ENCODE assay signal across 1 cellular context in the genomic region with DNA sequence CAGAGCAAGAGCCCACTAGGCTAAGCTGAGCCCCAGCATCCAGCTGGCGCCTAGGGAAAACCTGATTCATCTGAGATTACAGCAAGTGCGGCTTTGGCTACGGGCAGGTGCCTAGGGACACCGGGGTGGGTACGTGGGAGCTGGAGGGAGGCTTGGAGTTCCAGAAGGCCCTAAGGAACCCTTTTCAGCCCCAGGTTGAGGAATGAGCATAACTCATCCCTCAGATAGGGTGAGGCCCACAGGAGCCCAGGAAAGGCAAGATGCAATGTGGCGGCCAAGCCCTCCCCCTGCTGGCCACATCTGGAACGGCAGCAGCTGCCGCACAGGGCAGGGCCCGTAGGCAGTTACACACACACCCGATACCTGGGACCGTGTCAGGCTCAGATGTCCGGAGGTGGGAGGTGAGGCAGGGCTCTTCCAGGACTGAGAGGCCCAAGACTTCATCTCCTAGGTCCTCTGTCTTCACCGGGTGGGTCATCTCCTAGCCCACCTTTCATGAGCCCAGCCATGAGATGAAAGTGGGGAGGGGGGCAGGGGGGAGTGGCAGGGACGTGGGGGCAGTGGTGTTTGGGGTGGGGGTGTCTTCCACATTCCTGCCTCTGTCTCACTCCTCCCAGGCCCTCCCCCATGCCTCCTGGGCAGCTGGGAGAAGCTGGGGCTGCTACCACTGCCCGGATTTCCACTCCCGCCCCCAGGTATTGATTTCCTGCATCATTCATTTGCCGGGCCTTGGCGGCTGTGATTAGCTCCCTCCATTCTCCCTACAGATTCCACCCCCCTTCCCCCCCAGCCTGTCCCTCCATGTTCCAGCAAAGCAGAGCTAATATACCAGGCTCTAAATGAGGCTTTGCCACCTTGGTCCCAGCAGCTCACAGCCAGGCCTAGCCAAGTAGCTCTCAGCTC.
TF ChIP-seq lines count a peak whose summit lies in the region.

No MANE protein-coding gene starts in this region.

TF ChIP-seq in HCT116, 20 proteins besides CTCF, POLR2A, EP300 and RAD21 (continued from another document):
- TF ChIP-seq EGR1 (IDR thresholded peaks at IDR 0.05; ENCODE audit: low read depth): peak; percentile 62; the same call in 1 of the 2 replicates
- no peak for TF ChIP-seq ZNF274 (IDR thresholded peaks at IDR 0.05; ENCODE audit: low read depth, low read length)
- no peak for TF ChIP-seq SP1 (IDR thresholded peaks at IDR 0.05; ENCODE audit: low read depth)
- TF ChIP-seq ELF1 (IDR thresholded peaks at IDR 0.05; ENCODE audit: borderline replicate concordance, low read depth): no peak
- TF ChIP-seq, protein P1, sequence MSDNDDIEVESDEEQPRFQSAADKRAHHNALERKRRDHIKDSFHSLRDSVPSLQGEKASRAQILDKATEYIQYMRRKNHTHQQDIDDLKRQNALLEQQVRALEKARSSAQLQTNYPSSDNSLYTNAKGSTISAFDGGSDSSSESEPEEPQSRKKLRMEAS (IDR thresholded peaks at IDR 0.05): no peak
- no peak for TF ChIP-seq SRF (IDR thresholded peaks at IDR 0.05; ENCODE audit: low read depth)
- TF ChIP-seq JUND (IDR thresholded peaks at IDR 0.05): no peak
- TF ChIP-seq, protein P2, sequence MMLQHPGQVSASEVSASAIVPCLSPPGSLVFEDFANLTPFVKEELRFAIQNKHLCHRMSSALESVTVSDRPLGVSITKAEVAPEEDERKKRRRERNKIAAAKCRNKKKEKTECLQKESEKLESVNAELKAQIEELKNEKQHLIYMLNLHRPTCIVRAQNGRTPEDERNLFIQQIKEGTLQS (IDR thresholded peaks at IDR 0.05): no peak
- TF ChIP-seq YY1 (IDR thresholded peaks at IDR 0.05; ENCODE audit: extremely low read depth, insufficient replicate concordance, low read depth, low read length): peak; percentile 19
- no peak for TF ChIP-seq SIN3A (IDR thresholded peaks at IDR 0.05; ENCODE audit: low read depth)
- TF ChIP-seq, protein P3, sequence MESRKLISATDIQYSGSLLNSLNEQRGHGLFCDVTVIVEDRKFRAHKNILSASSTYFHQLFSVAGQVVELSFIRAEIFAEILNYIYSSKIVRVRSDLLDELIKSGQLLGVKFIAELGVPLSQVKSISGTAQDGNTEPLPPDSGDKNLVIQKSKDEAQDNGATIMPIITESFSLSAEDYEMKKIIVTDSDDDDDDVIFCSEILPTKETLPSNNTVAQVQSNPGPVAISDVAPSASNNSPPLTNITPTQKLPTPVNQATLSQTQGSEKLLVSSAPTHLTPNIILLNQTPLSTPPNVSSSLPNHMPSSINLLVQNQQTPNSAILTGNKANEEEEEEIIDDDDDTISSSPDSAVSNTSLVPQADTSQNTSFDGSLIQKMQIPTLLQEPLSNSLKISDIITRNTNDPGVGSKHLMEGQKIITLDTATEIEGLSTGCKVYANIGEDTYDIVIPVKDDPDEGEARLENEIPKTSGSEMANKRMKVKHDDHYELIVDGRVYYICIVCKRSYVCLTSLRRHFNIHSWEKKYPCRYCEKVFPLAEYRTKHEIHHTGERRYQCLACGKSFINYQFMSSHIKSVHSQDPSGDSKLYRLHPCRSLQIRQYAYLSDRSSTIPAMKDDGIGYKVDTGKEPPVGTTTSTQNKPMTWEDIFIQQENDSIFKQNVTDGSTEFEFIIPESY (IDR thresholded peaks at IDR 0.05; ENCODE audit: extremely low read depth, insufficient replicate concordance, low read length): no peak
- TF ChIP-seq, protein P4, sequence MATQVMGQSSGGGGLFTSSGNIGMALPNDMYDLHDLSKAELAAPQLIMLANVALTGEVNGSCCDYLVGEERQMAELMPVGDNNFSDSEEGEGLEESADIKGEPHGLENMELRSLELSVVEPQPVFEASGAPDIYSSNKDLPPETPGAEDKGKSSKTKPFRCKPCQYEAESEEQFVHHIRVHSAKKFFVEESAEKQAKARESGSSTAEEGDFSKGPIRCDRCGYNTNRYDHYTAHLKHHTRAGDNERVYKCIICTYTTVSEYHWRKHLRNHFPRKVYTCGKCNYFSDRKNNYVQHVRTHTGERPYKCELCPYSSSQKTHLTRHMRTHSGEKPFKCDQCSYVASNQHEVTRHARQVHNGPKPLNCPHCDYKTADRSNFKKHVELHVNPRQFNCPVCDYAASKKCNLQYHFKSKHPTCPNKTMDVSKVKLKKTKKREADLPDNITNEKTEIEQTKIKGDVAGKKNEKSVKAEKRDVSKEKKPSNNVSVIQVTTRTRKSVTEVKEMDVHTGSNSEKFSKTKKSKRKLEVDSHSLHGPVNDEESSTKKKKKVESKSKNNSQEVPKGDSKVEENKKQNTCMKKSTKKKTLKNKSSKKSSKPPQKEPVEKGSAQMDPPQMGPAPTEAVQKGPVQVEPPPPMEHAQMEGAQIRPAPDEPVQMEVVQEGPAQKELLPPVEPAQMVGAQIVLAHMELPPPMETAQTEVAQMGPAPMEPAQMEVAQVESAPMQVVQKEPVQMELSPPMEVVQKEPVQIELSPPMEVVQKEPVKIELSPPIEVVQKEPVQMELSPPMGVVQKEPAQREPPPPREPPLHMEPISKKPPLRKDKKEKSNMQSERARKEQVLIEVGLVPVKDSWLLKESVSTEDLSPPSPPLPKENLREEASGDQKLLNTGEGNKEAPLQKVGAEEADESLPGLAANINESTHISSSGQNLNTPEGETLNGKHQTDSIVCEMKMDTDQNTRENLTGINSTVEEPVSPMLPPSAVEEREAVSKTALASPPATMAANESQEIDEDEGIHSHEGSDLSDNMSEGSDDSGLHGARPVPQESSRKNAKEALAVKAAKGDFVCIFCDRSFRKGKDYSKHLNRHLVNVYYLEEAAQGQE (IDR thresholded peaks at IDR 0.05; ENCODE audit: low read depth): no peak
- TF ChIP-seq FOSL1 (IDR thresholded peaks at IDR 0.05; ENCODE audit: low read depth): no peak
- 0 out of 2 replicates have a peak, but pooled peaks have one; percentile 19 for TF ChIP-seq POLR2AphosphoS5 (IDR thresholded peaks at IDR 0.05; ENCODE audit: low read depth, low read length)
- TF ChIP-seq EZH2 (IDR thresholded peaks at IDR 0.05): no peak
- TF ChIP-seq CBX3 (IDR thresholded peaks at IDR 0.05; ENCODE audit: low read depth): no peak
- TF ChIP-seq TCF7L2 (IDR thresholded peaks at IDR 0.05; ENCODE audit: borderline replicate concordance, extremely low read depth, insufficient read depth, insufficient read length): no peak
